In the genomic region with DNA sequence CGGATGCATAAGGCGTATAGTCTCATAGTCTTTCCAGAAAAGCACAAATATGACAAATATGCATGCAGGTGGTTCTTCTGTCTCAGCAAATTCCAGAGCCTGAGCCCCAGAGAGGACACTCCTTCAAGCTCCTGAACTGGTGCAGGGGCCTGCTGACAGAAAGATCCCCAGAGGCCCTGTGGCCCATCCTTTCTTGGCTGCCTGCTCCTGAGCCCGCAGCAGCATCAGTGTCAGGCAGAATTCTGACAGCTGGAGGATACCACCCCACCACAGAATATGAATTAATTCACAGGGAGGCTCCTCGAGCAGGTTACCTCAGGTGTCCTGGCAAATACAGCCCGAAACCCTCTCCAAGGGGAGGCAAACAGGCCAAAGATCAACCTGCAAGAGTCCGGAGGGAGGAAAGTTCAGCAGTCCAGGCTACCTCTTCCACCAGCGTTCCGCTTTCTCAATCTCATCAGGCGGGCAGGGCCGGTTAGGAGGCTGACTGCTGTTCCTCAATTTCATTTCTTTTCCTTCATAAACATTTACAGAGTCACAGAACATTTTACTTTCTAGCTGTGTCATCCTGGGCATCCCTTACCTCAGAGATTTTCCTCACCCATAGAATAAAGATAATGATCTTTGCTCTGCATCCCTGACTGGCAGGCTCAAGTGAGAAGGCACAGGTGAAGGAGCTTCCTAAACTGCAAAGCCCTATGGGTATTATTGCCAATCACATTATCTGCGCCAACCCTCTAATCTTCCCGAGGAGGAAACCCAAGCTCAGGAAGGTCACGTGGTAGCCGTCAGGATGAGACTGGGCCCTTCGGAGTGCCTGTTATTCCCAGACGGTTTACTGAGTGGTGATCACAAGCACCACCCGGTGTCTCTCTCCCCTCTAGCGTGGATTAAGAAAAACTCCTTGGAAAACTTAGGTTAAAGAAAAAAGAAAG, we compare ENCODE assay signal across 8 cellular contexts. TPM values are rescaled to one million over a fixed set of nuclear protein-coding genes. Genes with fewer than 3 reads are reported as not detected.
A peak's percentile ranks its signal among the peaks of the same experiment; 100 is the strongest.
DNase-seq lines count a peak whose midpoint lies in the region; ATAC-seq, FAIRE-seq and TF ChIP-seq lines count a peak whose summit lies in the region.

No MANE protein-coding gene starts in this region.

- peak overlapping the region; percentile 100 for H2AFZ ChIP-seq in K562 (ENCODE audit: low read depth, low read length)

- peak overlapping the region; percentile 91 to 99 (median 98) for H3K4me3 Mint-ChIP-seq in CD4-positive, CD25-positive, alpha-beta regulatory T cell

- H4K20me1 ChIP-seq in K562 (replicated peaks; ENCODE audit: control insufficient read depth, insufficient read depth, low read length) = no peaks in the 10 kb centered on the region; the same call in 1 of the 2 replicates

- H3K9ac ChIP-seq in K562 (ENCODE audit: insufficient read depth in 1 of 2, low read depth in 2 of 2, low read length in 2 of 2) = peak overlapping the region; percentile 95 to 98

- H3K27ac ChIP-seq in CD4-positive, CD25-positive, alpha-beta regulatory T cell (ENCODE audit: insufficient read depth, low read length, poor library complexity, severe bottlenecking) = peak overlapping the region; percentile 98
- H3K27ac ChIP-seq in KOPT-K1 (ENCODE audit: low read depth, low read length, poor library complexity, severe bottlenecking) (peak overlapping the region; percentile 97), K562 (ENCODE audit: extremely low read depth, low read depth, low read length) (peak overlapping the region; percentile 99), thyroid gland (peak overlapping the region in 2 of 3 donors; percentile 96 to 97)

- H3K4me3 ChIP-seq in CD4-positive, CD25-positive, alpha-beta regulatory T cell (ENCODE audit: low read depth, low read length) = peak overlapping the region; percentile 91
- peak overlapping the region; percentile 94 for H3K4me3 ChIP-seq in K562
- peak overlapping the region in 2 of 3 donors; percentile 72 to 84 for H3K4me3 ChIP-seq in thyroid gland (replicated peaks in 1 of 3)

- intact Hi-C loops in K562 (cut with micrococcal nuclease) = no loop called here
- intact Hi-C loops in thyroid gland (cut with DNase I) = no loop called here

- peaks cover 11 to 62% (median 38%) of the 10 kb centered on the region in 4 donors for H3K4me1 Mint-ChIP-seq in CD4-positive, CD25-positive, alpha-beta regulatory T cell

- TF ChIP-seq POLR2A in K562 (conservative IDR thresholded peaks at IDR 0.05) (no peak), thyroid gland (IDR thresholded peaks at IDR 0.05) (no peak)

- BruUV-seq in K562 (replicated peaks; lab: Mats Ljungman, UMichigan) = no TSS peak

- WGBS in K562 (ENCODE audit: insufficient coverage, low coverage, missing lambda C conversion rate) = 43% methylated on average over 18 of the region's 18 CpGs
- 48 to 51% methylated on average over 18 of the region's 18 CpGs for WGBS in thyroid gland, 2 donors

- TF ChIP-seq CTCF in K562 (IDR thresholded peaks at IDR 0.05 in 2 of 3, conservative IDR thresholded peaks at IDR 0.05 in 1 of 3; ENCODE audit: insufficient read depth in 2 of 3, low read depth in 1 of 3, low read length in 3 of 3) (no peak), thyroid gland (IDR thresholded peaks at IDR 0.05) (no peak)

- no peaks in the 10 kb centered on the region for H3K27me3 Mint-ChIP-seq in CD4-positive, CD25-positive, alpha-beta regulatory T cell

- no peak for ATAC-seq in CD4-positive, CD25-positive, alpha-beta regulatory T cell (ENCODE audit: low read depth in 2 of 2)
- ATAC-seq in K562 (peak; percentile 4; the same call in 2 of the 3 replicates), left lobe of liver (peak; percentile 27), HG02623 (IDR thresholded peaks at IDR 0.05; ENCODE audit: unreplicated experiment) (no peak)

- no peak for FAIRE-seq in K562 (lab: Jason Lieb, UNC)

- peak overlapping the region in 2 of 3 donors; percentile 97 to 99 for H3K27ac Mint-ChIP-seq in CD4-positive, CD25-positive, alpha-beta regulatory T cell

- H3K4me1 ChIP-seq in CD4-positive, CD25-positive, alpha-beta regulatory T cell (ENCODE audit: control insufficient read depth, insufficient read depth, low read length, poor library complexity, severe bottlenecking) = peaks cover 23% of the 10 kb centered on the region
- H3K4me1 ChIP-seq in K562 (replicated peaks in 1 of 2; ENCODE audit: control insufficient read depth in 2 of 2, insufficient read depth in 2 of 2, low read length in 2 of 2) (peaks cover 12 to 15% of the 10 kb centered on the region in 2 experiments), thyroid gland (peaks cover 11 to 14% of the 10 kb centered on the region in 2 donors)

- no peaks in the 10 kb centered on the region for H3K9me3 ChIP-seq in CD4-positive, CD25-positive, alpha-beta regulatory T cell (ENCODE audit: control insufficient read depth in 2 of 2, low read length in 2 of 2)
- no peaks in the 10 kb centered on the region for H3K9me3 ChIP-seq in KOPT-K1 (ENCODE audit: insufficient read depth, low read length, poor library complexity, severe bottlenecking)
- H3K9me3 ChIP-seq in K562 (replicated peaks; ENCODE audit: control insufficient read depth, insufficient read depth, low read depth, low read length) = no peaks in the 10 kb centered on the region
- no peaks in the 10 kb centered on the region for H3K9me3 ChIP-seq in thyroid gland

- no peak for DNase-seq in CD4-positive, CD25-positive, alpha-beta regulatory T cell
- peak in 3 of 4 experiments; percentile 47 to 56 (median 51) for DNase-seq in K562 (ENCODE audit: extremely low read depth in 1 of 4, low spot score in 3 of 4)
- DNase-seq in left lobe of liver (ENCODE audit: low spot score) = peak; percentile 75
- no peak for DNase-seq in thyroid gland
- DNase-seq in HuH-7.5 (ENCODE audit: low spot score) = no peak
- no peak for DNase-seq in RPMI8226

- H3K4me2 ChIP-seq in K562 (ENCODE audit: insufficient read depth, low read length) = peak overlapping the region; percentile 98

- CTCF ChIA-PET in K562 (lab: Yijun Ruan, JAX; ENCODE audit: low intra/inter-chr PET ratio) = no interaction called here

- H3K9me1 ChIP-seq in K562 (ENCODE audit: control insufficient read depth, insufficient read depth, low read length) = no peaks in the 10 kb centered on the region

- POLR2A ChIA-PET in K562 (lab: Yijun Ruan, JAX) = interaction anchor here (0.6 to 6.6 kb wide), 5 partner anchors 10 to 481 kb away, joined by 3 to 57 read pairs (median 4); no protein-coding TSS in a partner anchor

- peaks cover 22% of the 10 kb centered on the region for H3K36me3 Mint-ChIP-seq in CD4-positive, CD25-positive, alpha-beta regulatory T cell

- no peak for TF ChIP-seq RAD21 in K562 (CRISPR knock-in tag; conservative IDR thresholded peaks at IDR 0.05 in 1 of 2, IDR thresholded peaks at IDR 0.05 in 1 of 2)

- peaks cover 43% of the 10 kb centered on the region for H3K79me2 ChIP-seq in K562 (ENCODE audit: control insufficient read depth, insufficient read depth, low read length)

- peaks cover 0 to 2% (median 0%) of the 10 kb centered on the region in 7 donors for H3K9me3 Mint-ChIP-seq in CD4-positive, CD25-positive, alpha-beta regulatory T cell

- in situ Hi-C loops in K562 (cut with MboI) = no loop called here

- no peaks in the 10 kb centered on the region for H3K27me3 ChIP-seq in CD4-positive, CD25-positive, alpha-beta regulatory T cell (ENCODE audit: control insufficient read depth, insufficient read depth, low read length)
- H3K27me3 ChIP-seq in K562 (ENCODE audit: control insufficient read depth in 2 of 2, insufficient read depth in 2 of 2, low read length in 2 of 2) (no peaks in the 10 kb centered on the region), thyroid gland (no peaks in the 10 kb centered on the region)

- peaks cover 11% of the 10 kb centered on the region for H3K36me3 ChIP-seq in CD4-positive, CD25-positive, alpha-beta regulatory T cell (ENCODE audit: control insufficient read depth, insufficient read depth, low read length)
- H3K36me3 ChIP-seq in KOPT-K1 (ENCODE audit: insufficient read depth, low read length) (peaks cover 49% of the 10 kb centered on the region), K562 (ENCODE audit: control insufficient read depth, insufficient read depth, low read length) (peaks cover 52% of the 10 kb centered on the region), thyroid gland (peaks cover 0 to 1% of the 10 kb centered on the region in 2 donors)

- TF ChIP-seq EP300 in K562 (IDR thresholded peaks at IDR 0.05; ENCODE audit: low read length) = no peak

TF ChIP-seq in K562, 482 proteins besides CTCF, POLR2A, EP300 and RAD21 (continues in another document):
- TF ChIP-seq ZNF217 (CRISPR knock-in tag; IDR thresholded peaks at IDR 0.05) = no peak
- TF ChIP-seq KLF13 (tag; IDR thresholded peaks at IDR 0.05; ENCODE audit: borderline replicate concordance, low read depth) = no peak
- TF ChIP-seq YY1 (IDR thresholded peaks at IDR 0.05; ENCODE audit: borderline replicate concordance in 1 of 3, control insufficient read depth in 1 of 3, extremely low read depth in 1 of 3, insufficient read depth in 3 of 3, insufficient read length in 1 of 3, insufficient replicate concordance in 2 of 3, low read depth in 1 of 3, low read length in 2 of 3) = no peak
- no peak for TF ChIP-seq ZNF143 (CRISPR knock-in tag; IDR thresholded peaks at IDR 0.05)

RNA-seq across cellular contexts. Expression of a gene that starts 1.4 kb away (rescaled TPM):
- 40.2 TPM for total RNA-seq in CD4-positive, CD25-positive, alpha-beta regulatory T cell
- polyA plus RNA-seq in CD4-positive, CD25-positive, alpha-beta regulatory T cell = 10 to 100 TPM; 17.8 to 24.4 (median 19.9) TPM
- 37.8 and 67.4 TPM in 2 replicates for total RNA-seq in K562 (2011; cell fraction: chromatin; rRNA removed; ENCODE audit: low replicate concordance)
- 41.7 and 47.7 TPM in 2 replicates for total RNA-seq in K562 (2011; cell fraction: nucleolus; rRNA removed)
- total RNA-seq in K562 (2011; cell fraction: nucleoplasm; rRNA removed) = 40.8 and 49.2 TPM in 2 replicates
- 22.1 and 30.2 TPM in 2 replicates for total RNA-seq in K562 (2014; rRNA removed)
- 12.9 and 15.1 TPM in 2 replicates for total RNA-seq in K562 (2014; rRNA removed; fragmentation: Illumina TruSeq; extraction: Trizol)
- total RNA-seq in K562 (2015; rRNA removed; fragmentation: Illumina TruSeq; extraction: Trizol) = 20.5 and 22.0 TPM in 2 replicates
- 31.0 and 31.5 TPM in 2 replicates for total RNA-seq in K562 (2021)
- polyA plus RNA-seq in K562 (2011; rRNA removed) = 10.2 and 13.3 TPM in 2 replicates
- 12.4 and 17.8 TPM in 2 replicates for polyA plus RNA-seq in K562 (2011; cell fraction: cytosol; rRNA removed)
- polyA plus RNA-seq in K562 (2011; cell fraction: nucleus; rRNA removed) = 27.1 and 42.9 TPM in 2 replicates
- polyA plus RNA-seq in K562 (2012) = 21.6 and 29.2 TPM in 2 replicates
- polyA plus RNA-seq in K562 (2014; fragmentation: Illumina TruSeq; extraction: Trizol) = 24.1 and 26.2 TPM in 2 replicates
- polyA plus RNA-seq in K562 (2014; fragmentation: Nextera tagmentation; extraction: Ambion mirVana) = 1 to 10 TPM; 3.5 to 4.7 TPM
- 18.4 and 20.3 TPM in 2 replicates for polyA plus RNA-seq in K562 (2014; rRNA removed)
- 7.6 and 8.6 TPM in 2 replicates for polyA minus RNA-seq in K562 (2011; rRNA and poly(A)+ RNA removed)
- 11.4 and 13.2 TPM in 2 replicates for polyA minus RNA-seq in K562 (2011; cell fraction: cytosol; rRNA and poly(A)+ RNA removed)
- polyA minus RNA-seq in K562 (2011; cell fraction: nucleus; rRNA and poly(A)+ RNA removed) = 14.1 and 15.7 TPM in 2 replicates
- 20.4 TPM for total RNA-seq in left lobe of liver
- total RNA-seq in thyroid gland = 10 to 100 TPM; 31.6 to 49.7 (median 44.1) TPM

Comparison
In these comparisons a context has a peak if more than half of its experiments do, and no peak if none do; other contexts are left out.
1. ATAC-seq: peak in K562 (single experiment) and left lobe of liver (single experiment); none in CD4-positive, CD25-positive, alpha-beta regulatory T cell (0 of 2) and HG02623 (single experiment).
2. DNase-seq: peak in K562 (3 of 4) and left lobe of liver (single experiment); none in CD4-positive, CD25-positive, alpha-beta regulatory T cell (0 of 3), thyroid gland (0 of 2), HuH-7.5 (single experiment) and RPMI8226 (single experiment).
3. Peak in every context shown above with its lines, with median percentiles within 50 percentile points of each other: H3K27ac ChIP-seq and H3K4me3 ChIP-seq.